ENCODE assay signal across 34 cellular contexts in genomic region chr3:52877085-52877484, GRCh38. TPM values are rescaled to one million over a fixed set of nuclear protein-coding genes. Genes with fewer than 3 reads are reported as not detected.
"Had no signal": no experiment of that assay in that cellular context is flagged by ENCODE, and none has a peak within 500 bp of the region (broad histone marks: within the 10 kb centered on the region; RNA-seq: fewer than 3 reads in every experiment).

No MANE protein-coding gene starts in this region.

- H3K27ac ChIP-seq: adrenal gland, brain microvascular endothelial cell, breast epithelium, VCaP had no signal

- H3K27me3 ChIP-seq: adrenal gland, body of pancreas, brain microvascular endothelial cell, breast epithelium had no signal

- H3K4me1 ChIP-seq: breast epithelium had no signal

- H3K4me3 ChIP-seq: adrenal gland, body of pancreas, breast epithelium had no signal

- ATAC-seq: activated CD8-positive, alpha-beta T cell treated with anti-CD3 and anti-CD28 coated beads for 36 hours; activated naive CD4-positive, alpha-beta T cell treated with anti-CD3 and anti-CD28 coated beads, Interleukin-2, amount 50 U/mL, for 72 hours; activated T-cell treated with anti-CD3 and anti-CD28 coated beads, Interleukin-2, amount 50 U/mL, for 4 hours; activated T-cell treated with anti-CD3 and anti-CD28 coated beads, Interleukin-2, amount 50 U/mL, for 72 hours; activated T-helper 17 cell treated with anti-CD3 and anti-CD28 coated beads, Interleukin-2, amount 50 U/mL, for 72 hours; body of pancreas had no signal

- DNase-seq: activated B cell treated with CpG ODN at 0.5 μM for 24 hours; activated CD4-positive, alpha-beta memory T cell treated with anti-CD3 and anti-CD28 coated beads for 36 hours; activated CD4-positive, alpha-beta T cell treated with anti-CD3 and anti-CD28 coated beads for 4 hours; activated CD4-positive, alpha-beta T cell treated with anti-CD3 and anti-CD28 coated beads, Interleukin-2, amount 10 ng/mL, durations not matched to agents 24 days and 14 days; activated CD4-positive, alpha-beta T cell treated with anti-CD3 and anti-CD28 coated beads, Interleukin-2, amount 50 U/mL, for 1 hour; activated CD4-positive, alpha-beta T cell treated with anti-CD3 and anti-CD28 coated beads, Interleukin-2, amount 50 U/mL, for 4 hours; activated CD4-positive, CD25-positive, alpha-beta regulatory T cell treated with anti-CD3 and anti-CD28 coated beads, Interleukin-2, amount 50 U/mL, for 72 hours; activated CD8-positive, alpha-beta memory T cell treated with anti-CD3 and anti-CD28 coated beads, Interleukin-2, amount 50 U/mL, for 4 hours; activated CD8-positive, alpha-beta T cell treated with anti-CD3 and anti-CD28 coated beads for 36 hours; activated effector memory CD4-positive, alpha-beta T cell treated with anti-CD3 and anti-CD28 coated beads, Interleukin-2, amount 50 U/mL, for 16 hours; activated gamma-delta T cell treated with Interleukin-2 at 50 U/mL for 16 hours; activated naive CD4-positive, alpha-beta T cell; activated naive CD4-positive, alpha-beta T cell treated with anti-CD3 and anti-CD28 coated beads for 36 hours; activated naive CD4-positive, alpha-beta T cell treated with anti-CD3 and anti-CD28 coated beads, Interleukin-2, amount 50 U/mL, for 16 hours; activated naive CD8-positive, alpha-beta T cell treated with anti-CD3 and anti-CD28 coated beads for 36 hours; activated T-cell treated with anti-CD3 and anti-CD28 coated beads for 4 hours; activated T-cell treated with anti-CD3 and anti-CD28 coated beads, Interleukin-2, amount 50 U/mL, for 1 hour; activated T-cell treated with anti-CD3 and anti-CD28 coated beads, Interleukin-2, amount 50 U/mL, for 4 hours; activated T-cell treated with anti-CD3 and anti-CD28 coated beads, Interleukin-2, amount 50 U/mL, for 72 hours; adrenal gland; amniotic stem cell; aorta; body of pancreas; brain microvascular endothelial cell; central memory CD4-positive, alpha-beta T cell; T-helper 1 cell; T-helper 2 cell; T-helper 9 cell had no signal

- H3K9me3 ChIP-seq: adrenal gland, body of pancreas, breast epithelium had no signal

- FAIRE-seq: astrocyte, TTC549 had no signal

- H3K36me3 ChIP-seq: adrenal gland, brain microvascular endothelial cell, breast epithelium had no signal

RNA-seq across cellular contexts. Expression of gene MUSTN1, which starts 42.3 kb away (rescaled TPM):
- total RNA-seq: activated CD8-positive, alpha-beta T cell treated with anti-CD3 and anti-CD28 coated beads for 36 hours; astrocyte had no signal
